8 cellular contexts compared by ENCODE assay signal in the genomic region with DNA sequence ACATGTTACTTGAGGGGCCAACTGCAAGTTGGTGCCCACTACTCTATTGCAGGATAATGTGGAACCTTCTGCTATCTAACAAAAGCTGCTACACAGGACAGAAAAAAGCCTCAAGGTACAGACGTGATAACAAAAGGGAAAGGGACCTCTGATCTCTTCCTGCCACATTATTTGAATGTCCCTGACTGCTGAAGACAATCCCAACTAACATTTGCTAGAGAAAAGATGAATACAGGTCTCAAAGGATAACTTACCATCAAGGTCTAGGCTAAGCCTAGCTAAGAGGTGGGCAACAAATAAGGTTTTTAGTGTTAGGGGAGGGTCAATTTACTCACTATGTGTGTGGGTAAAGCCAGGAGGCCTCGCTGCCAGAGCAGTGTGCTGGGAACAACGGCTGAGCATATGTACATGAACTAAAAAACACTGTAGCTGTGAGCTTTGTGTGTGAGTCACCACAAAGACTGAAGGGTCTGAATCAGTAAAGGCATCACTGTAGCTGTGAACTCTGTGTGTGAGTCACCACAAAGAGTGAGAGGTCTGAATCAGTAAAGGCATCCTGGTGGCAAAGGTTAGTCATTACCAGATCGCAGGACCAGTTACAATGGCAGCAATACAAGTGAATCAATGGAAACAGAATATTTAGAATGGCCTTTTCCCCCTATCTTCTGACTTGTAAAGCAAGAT.
A peak's percentile ranks its signal among the peaks of the same experiment; 100 is the strongest.
DNase-seq lines count a peak whose midpoint lies in the region; ATAC-seq and TF ChIP-seq lines count a peak whose summit lies in the region.

No MANE protein-coding gene starts in this region.

- H3K36me3 ChIP-seq in DND-41 (ENCODE audit: insufficient read depth, low read length) = no peaks in the 10 kb centered on the region
- no peaks in the 10 kb centered on the region for H3K36me3 ChIP-seq in PC-3 (ENCODE audit: low read depth, low read length)
- H3K36me3 ChIP-seq in adipocyte (ENCODE audit: control insufficient read depth, insufficient read depth, low read length, severe bottlenecking) = no peaks in the 10 kb centered on the region

- no peaks in the 10 kb centered on the region for H3F3A ChIP-seq in PC-3 (ENCODE audit: low read length, unreplicated experiment)

- H3K4me1 Mint-ChIP-seq in natural killer cell treated with Interleukin-12 subunit alpha and Interleukin-12 subunit beta and Interleukin-15 and Interleukin-18, amount 100 ng/mL, for 72 hours (ENCODE audit: low read depth in 2 of 2) = peaks cover 9 to 30% of the 10 kb centered on the region in 2 donors

- ATAC-seq in DND-41 (ENCODE audit: insufficient read depth, low read depth) = 0 out of 3 replicates have a peak, but pooled peaks have one; percentile 45
- ATAC-seq in HG02588 (IDR thresholded peaks at IDR 0.05; ENCODE audit: unreplicated experiment) = peak; percentile 98
- ATAC-seq in PC-3 = peak; percentile 99
- peak; percentile 100 for ATAC-seq in natural killer cell treated with Interleukin-12 subunit alpha and Interleukin-12 subunit beta and Interleukin-15 and Interleukin-18, amount 100 ng/mL, for 72 hours
- no peak for ATAC-seq in GM19035 (IDR thresholded peaks at IDR 0.05; ENCODE audit: unreplicated experiment)

- peak overlapping the region; percentile 38 to 88 for H3K27ac Mint-ChIP-seq in natural killer cell treated with Interleukin-12 subunit alpha and Interleukin-12 subunit beta and Interleukin-15 and Interleukin-18, amount 100 ng/mL, for 72 hours

- H3K9ac ChIP-seq in DND-41 (ENCODE audit: low read depth, low read length) (no peak overlapping the region), PC-3 (ENCODE audit: low read length) (no peak overlapping the region), adipocyte (ENCODE audit: low read length) (no peak overlapping the region)

- no peaks in the 10 kb centered on the region for H4K20me1 ChIP-seq in DND-41 (ENCODE audit: insufficient read depth, low read length)
- no peaks in the 10 kb centered on the region for H4K20me1 ChIP-seq in PC-3 (ENCODE audit: low read length)

- H3K4me3 ChIP-seq in DND-41 (ENCODE audit: low read depth in 1 of 2, low read length in 2 of 2) = no peak overlapping the region
- no peak overlapping the region for H3K4me3 ChIP-seq in PC-3 (ENCODE audit: low read length)
- H3K4me3 ChIP-seq in adipocyte (ENCODE audit: low read length) = no peak overlapping the region

- BruUV-seq in PC-3 (replicated peaks; lab: Mats Ljungman, UMichigan) = no TSS peak

- H3K4me3 Mint-ChIP-seq in natural killer cell treated with Interleukin-12 subunit alpha and Interleukin-12 subunit beta and Interleukin-15 and Interleukin-18, amount 100 ng/mL, for 72 hours = peak overlapping the region; percentile 75

- H3K9me3 ChIP-seq in DND-41 (ENCODE audit: insufficient read depth, low read length, severe bottlenecking) = no peaks in the 10 kb centered on the region
- no peaks in the 10 kb centered on the region for H3K9me3 ChIP-seq in PC-3 (ENCODE audit: low read length)
- no peaks in the 10 kb centered on the region for H3K9me3 ChIP-seq in adipocyte (ENCODE audit: control insufficient read depth, low read length)

- no peak overlapping the region for H2AFZ ChIP-seq in DND-41 (ENCODE audit: low read depth, low read length)
- no peak overlapping the region for H2AFZ ChIP-seq in PC-3 (ENCODE audit: low read length)

- CTCF ChIA-PET in PC-3 (lab: Charles Lee) = interaction anchor here (0.9 kb wide), 1 partner anchor 9 kb away, joined by 6 read pairs; no protein-coding TSS in a partner anchor

- peaks cover 20 to 27% of the 10 kb centered on the region in 2 donors for H3K27me3 Mint-ChIP-seq in natural killer cell treated with Interleukin-12 subunit alpha and Interleukin-12 subunit beta and Interleukin-15 and Interleukin-18, amount 100 ng/mL, for 72 hours

- TF ChIP-seq CTCF in DND-41 (IDR thresholded peaks at IDR 0.05; ENCODE audit: borderline replicate concordance, extremely low read depth, low read length, poor library complexity, severe bottlenecking) (no peak), PC-3 (conservative IDR thresholded peaks at IDR 0.05; ENCODE audit: low read depth, low read length) (no peak; the same call in 1 of the 2 replicates)

- no peaks in the 10 kb centered on the region for H3K9me3 Mint-ChIP-seq in natural killer cell treated with Interleukin-12 subunit alpha and Interleukin-12 subunit beta and Interleukin-15 and Interleukin-18, amount 100 ng/mL, for 72 hours

- no peak for DNase-seq in DND-41
- DNase-seq in PC-3 = peak; percentile 84
- DNase-seq in adipocyte (ENCODE audit: low read depth) = peak; percentile 6
- DNase-seq in natural killer cell treated with Interleukin-12 subunit alpha and Interleukin-12 subunit beta and Interleukin-15 and Interleukin-18, amount 100 ng/mL, for 72 hours (ENCODE audit: low spot score) = peak; percentile 84
- no peak for DNase-seq in NCI-H128 (lab: John Stamatoyannopoulos, UW; ENCODE audit: unreplicated experiment)
- no peak for DNase-seq in GM19238 (ENCODE audit: insufficient read length, low spot score)

- H3K4me1 ChIP-seq in DND-41 (ENCODE audit: insufficient read depth, low read length) (no peaks in the 10 kb centered on the region), PC-3 (ENCODE audit: insufficient read depth, low read length) (peaks cover 4% of the 10 kb centered on the region; the same call in 1 of the 2 replicates), adipocyte (ENCODE audit: control insufficient read depth, insufficient read depth, low read length) (no peaks in the 10 kb centered on the region)

- intact Hi-C loops in PC-3 (cut with micrococcal nuclease) = no loop called here

- POLR2A ChIA-PET in PC-3 (lab: Charles Lee; ENCODE audit: unreplicated experiment) = no interaction called here

- H3K79me2 ChIP-seq in DND-41 (ENCODE audit: insufficient read depth, low read length) (no peaks in the 10 kb centered on the region), PC-3 (ENCODE audit: low read length) (no peaks in the 10 kb centered on the region)

- H3K36me3 Mint-ChIP-seq in natural killer cell treated with Interleukin-12 subunit alpha and Interleukin-12 subunit beta and Interleukin-15 and Interleukin-18, amount 100 ng/mL, for 72 hours = no peaks in the 10 kb centered on the region

- no peak overlapping the region for H3K4me2 ChIP-seq in DND-41 (ENCODE audit: insufficient read depth, low read length)
- no peak overlapping the region for H3K4me2 ChIP-seq in PC-3 (ENCODE audit: low read length)

- H3K27ac ChIP-seq in DND-41 (ENCODE audit: low read length) = no peak overlapping the region
- H3K27ac ChIP-seq in PC-3 (ENCODE audit: low read length) = no peak overlapping the region

- no peaks in the 10 kb centered on the region for H3K9me2 ChIP-seq in PC-3 (replicated peaks; ENCODE audit: low read length)

- peaks cover 22% of the 10 kb centered on the region for H3K27me3 ChIP-seq in DND-41 (ENCODE audit: insufficient read depth, low read length, poor library complexity)
- peaks cover 50% of the 10 kb centered on the region for H3K27me3 ChIP-seq in PC-3 (ENCODE audit: low read length)
- H3K27me3 ChIP-seq in adipocyte (replicated peaks; ENCODE audit: control insufficient read depth, insufficient read depth, low read length) = peaks cover 64% of the 10 kb centered on the region

Comparison
In these comparisons a context has a peak if more than half of its experiments do, and no peak if none do; other contexts are left out.
1. DNase-seq: peak in PC-3 (single experiment), adipocyte (single experiment) and natural killer cell treated with Interleukin-12 subunit alpha and Interleukin-12 subunit beta and Interleukin-15 and Interleukin-18, amount 100 ng/mL, for 72 hours (single experiment); none in DND-41 (single experiment), NCI-H128 (single experiment) and GM19238 (single experiment).